ENCODE assay signal across 20 cellular contexts in the genomic region with DNA sequence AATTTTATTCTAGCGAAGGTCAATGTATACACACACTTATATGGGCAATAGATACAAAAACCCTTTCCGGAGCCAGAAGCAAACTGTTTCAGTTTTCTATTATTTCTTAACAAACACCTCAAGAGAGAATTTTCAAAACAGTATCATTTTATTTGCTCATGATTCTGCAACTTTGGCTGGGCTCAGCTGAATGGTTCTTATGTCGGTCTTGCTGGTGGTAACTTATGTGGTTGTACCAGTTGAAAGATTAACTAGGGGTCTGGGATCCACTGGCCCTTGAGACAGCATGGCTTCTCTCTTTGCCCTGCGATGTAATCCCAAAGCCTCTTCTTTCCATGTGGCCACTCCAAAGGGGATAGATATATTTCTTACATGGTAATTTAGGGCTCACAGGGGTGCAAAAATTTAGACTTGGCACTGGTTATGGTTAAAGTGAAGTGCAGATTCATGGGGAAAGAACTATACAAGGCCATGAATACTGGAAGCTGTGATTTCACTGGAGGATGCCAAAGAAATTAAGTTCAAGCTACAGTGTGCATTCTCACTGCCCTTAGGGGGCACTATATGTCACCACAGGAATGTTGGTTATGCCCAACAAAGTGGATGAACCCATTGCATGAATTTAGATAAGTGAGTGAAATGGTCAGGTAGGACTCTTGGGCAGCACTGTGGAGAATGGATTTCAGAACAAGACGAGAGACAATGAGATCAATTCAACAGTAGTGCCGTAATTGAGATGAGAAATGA.
A peak's percentile ranks its signal among the peaks of the same experiment; 100 is the strongest.
DNase-seq lines count a peak whose midpoint lies in the region; ATAC-seq and TF ChIP-seq lines count a peak whose summit lies in the region.
"Had no signal": no experiment of that assay in that cellular context is flagged by ENCODE, and none has a peak within 500 bp of the region (broad histone marks: within the 10 kb centered on the region; RNA-seq: fewer than 3 reads in every experiment).

No MANE protein-coding gene starts in this region.

- H4K20me1 ChIP-seq in OCI-LY1 (ENCODE audit: insufficient read depth, low read length): no peaks in the 10 kb centered on the region

- TF ChIP-seq CTCF in GM20000 (IDR thresholded peaks at IDR 0.05; ENCODE audit: extremely low read depth, missing control alignments) (peak; percentile 19), OCI-LY1 (IDR thresholded peaks at IDR 0.05; ENCODE audit: low read length) (peak; percentile 20; the same call in 1 of the 2 replicates), brain microvascular endothelial cell (IDR thresholded peaks at IDR 0.05; ENCODE audit: low read depth, low read length, missing control alignments) (no peak)

- H3K9me3 Mint-ChIP-seq in activated T-helper 2 cell treated with anti-CD3 and anti-CD28 coated beads, Interferon-gamma antibody, Interleukin-2, Interleukin-4, amounts not matched to agents 10 μg/mL and 5 μg/mL and 100 μg/mL, durations not matched to agents 14 hours and 24 hours and 36 hours: peaks cover 24% of the 10 kb centered on the region

- no peak overlapping the region for H3K27ac Mint-ChIP-seq in activated T-helper 2 cell treated with anti-CD3 and anti-CD28 coated beads, Interferon-gamma antibody, Interleukin-2, Interleukin-4, amounts not matched to agents 10 μg/mL and 5 μg/mL and 100 μg/mL, durations not matched to agents 14 hours and 24 hours and 36 hours
- H3K27ac Mint-ChIP-seq: CD14-positive monocyte had no signal

- intact Hi-C loops in activated T-helper 2 cell treated with anti-CD3 and anti-CD28 coated beads, Interferon-gamma antibody, Interleukin-2, Interleukin-4, amounts not matched to agents 10 μg/mL and 5 μg/mL and 100 μg/mL, durations not matched to agents 14 hours and 24 hours and 36 hours (cut with micrococcal nuclease): no loop called here
- intact Hi-C loops in aorta (cut with DNase I): no loop called here
- intact Hi-C loops in Right ventricle myocardium superior (cut with DNase I): no loop called here

- peaks cover 2% of the 10 kb centered on the region; the same call in 1 of the 2 replicates for H3K36me3 ChIP-seq in OCI-LY1 (ENCODE audit: insufficient read depth, low read length)
- H3K36me3 ChIP-seq in aorta (ENCODE audit: control insufficient read depth in 1 of 2, insufficient read depth in 2 of 2, low read length in 1 of 2): no peaks in the 10 kb centered on the region
- H3K36me3 ChIP-seq in brain microvascular endothelial cell (replicated peaks): no peaks in the 10 kb centered on the region

- H3K4me2 ChIP-seq in OCI-LY1 (ENCODE audit: low read length): no peak overlapping the region

- H3K27me3 Mint-ChIP-seq in activated T-helper 2 cell treated with anti-CD3 and anti-CD28 coated beads, Interferon-gamma antibody, Interleukin-2, Interleukin-4, amounts not matched to agents 10 μg/mL and 5 μg/mL and 100 μg/mL, durations not matched to agents 14 hours and 24 hours and 36 hours (ENCODE audit: low read depth): no peaks in the 10 kb centered on the region

- no peak overlapping the region for H3K27ac ChIP-seq in OCI-LY1 (ENCODE audit: low read depth, low read length, poor library complexity, severe bottlenecking)
- no peak overlapping the region for H3K27ac ChIP-seq in aorta (ENCODE audit: low read depth in 1 of 2, low read length in 2 of 2)
- no peak overlapping the region for H3K27ac ChIP-seq in brain microvascular endothelial cell
- H3K27ac ChIP-seq: GM23248 had no signal

- H3K36me3 Mint-ChIP-seq in activated T-helper 2 cell treated with anti-CD3 and anti-CD28 coated beads, Interferon-gamma antibody, Interleukin-2, Interleukin-4, amounts not matched to agents 10 μg/mL and 5 μg/mL and 100 μg/mL, durations not matched to agents 14 hours and 24 hours and 36 hours (ENCODE audit: low read depth): no peaks in the 10 kb centered on the region
- H3K36me3 Mint-ChIP-seq: CD14-positive monocyte had no signal

- no peak overlapping the region for H2AFZ ChIP-seq in OCI-LY1 (ENCODE audit: low read length)
- H2AFZ ChIP-seq: GM23248 had no signal

- H3K4me1 ChIP-seq in OCI-LY1 (ENCODE audit: insufficient read depth, low read length, severe bottlenecking) (peaks cover 28% of the 10 kb centered on the region), aorta (ENCODE audit: control insufficient read depth in 1 of 2, insufficient read depth in 2 of 2, low read length in 2 of 2) (no peaks in the 10 kb centered on the region)
- H3K4me1 ChIP-seq: Caco-2 had no signal

- no peaks in the 10 kb centered on the region for H3F3A ChIP-seq in OCI-LY1 (ENCODE audit: insufficient read depth, low read length)

- no peaks in the 10 kb centered on the region for H3K79me2 ChIP-seq in OCI-LY1 (ENCODE audit: insufficient read depth, low read length)

- H3K9me2 ChIP-seq in OCI-LY1 (ENCODE audit: low read depth, low read length): no peaks in the 10 kb centered on the region

- H3K9ac ChIP-seq in OCI-LY1 (ENCODE audit: low read length): no peak overlapping the region
- H3K9ac ChIP-seq: GM23248 had no signal

- ATAC-seq in aorta (ENCODE audit: low FRiP score) (no peak), Right ventricle myocardium superior (ENCODE audit: poor library complexity) (no peak)
- ATAC-seq: Panc1 had no signal

- no peaks in the 10 kb centered on the region for H3K4me1 Mint-ChIP-seq in activated T-helper 2 cell treated with anti-CD3 and anti-CD28 coated beads, Interferon-gamma antibody, Interleukin-2, Interleukin-4, amounts not matched to agents 10 μg/mL and 5 μg/mL and 100 μg/mL, durations not matched to agents 14 hours and 24 hours and 36 hours (ENCODE audit: low read depth)
- H3K4me1 Mint-ChIP-seq: CD14-positive monocyte had no signal

- WGBS in aorta, 2 donors: 96 to 98% methylated on average over 6 of the region's 6 CpGs

- H3K27me3 ChIP-seq in OCI-LY1 (ENCODE audit: insufficient read depth, low read length) (no peaks in the 10 kb centered on the region), aorta (ENCODE audit: control insufficient read depth in 1 of 2, insufficient read depth in 2 of 2, low read length in 1 of 2) (no peaks in the 10 kb centered on the region), brain microvascular endothelial cell (replicated peaks) (no peaks in the 10 kb centered on the region)

- H3K4me3 Mint-ChIP-seq in activated T-helper 2 cell treated with anti-CD3 and anti-CD28 coated beads, Interferon-gamma antibody, Interleukin-2, Interleukin-4, amounts not matched to agents 10 μg/mL and 5 μg/mL and 100 μg/mL, durations not matched to agents 14 hours and 24 hours and 36 hours (ENCODE audit: low read depth): no peak overlapping the region
- H3K4me3 Mint-ChIP-seq: CD14-positive monocyte had no signal

- in situ Hi-C loops in brain microvascular endothelial cell (cut with HindIII; ENCODE audit: low pct_ligation_motif_present, low sequenced_read_pairs): no loop called here

- DNase-seq in DMS53 (lab: John Stamatoyannopoulos, UW): peak; percentile 19
- no peak for DNase-seq in DMS53 treated with DMSO at 0.1 percent for 48 hours (lab: John Stamatoyannopoulos, UW; ENCODE audit: unreplicated experiment)
- no peak for DNase-seq in GM20000 (ENCODE audit: low spot score)
- DNase-seq in activated T-helper 2 cell treated with anti-CD3 and anti-CD28 coated beads, Interferon-gamma antibody, Interleukin-2, Interleukin-4, amounts not matched to agents 10 μg/mL and 5 μg/mL and 100 μg/mL, durations not matched to agents 14 hours and 24 hours and 36 hours (ENCODE audit: low spot score): no peak
- DNase-seq in aorta: no peak
- no peak for DNase-seq in Right ventricle myocardium superior
- DNase-seq in brain microvascular endothelial cell: no peak
- DNase-seq: 8988T; Caco-2; GM23248; Karpas-422; NCI-H146; NCI-H2107; NCI-H345; NCI-H526 treated with DMSO at 0.1 percent for 48 hours; NK-92 treated with Interleukin-12 subunit alpha and Interleukin-12 subunit beta, amount 100 ng/mL, for 24 hours; SHP77 had no signal

- H3K9me3 ChIP-seq in OCI-LY1 (ENCODE audit: low read length) (peaks cover 13% of the 10 kb centered on the region), aorta (ENCODE audit: control insufficient read depth, low read length) (peaks cover 3% of the 10 kb centered on the region)
- H3K9me3 ChIP-seq: Caco-2 had no signal

- no peak overlapping the region for H3K4me3 ChIP-seq in OCI-LY1 (ENCODE audit: low read depth, low read length, poor library complexity, severe bottlenecking)
- H3K4me3 ChIP-seq in aorta (ENCODE audit: low read length in 2 of 2): no peak overlapping the region
- no peak overlapping the region for H3K4me3 ChIP-seq in brain microvascular endothelial cell (ENCODE audit: low read depth, low read length)
- H3K4me3 ChIP-seq: GM23248 had no signal
